ENCODE assay signal across 1 cellular context in genomic region chrX:31209005-31209612, GRCh38.
TF ChIP-seq lines count a peak whose summit lies in the region.

No MANE protein-coding gene starts in this region.

TF ChIP-seq in WTC11, 78 proteins besides CTCF, POLR2A, EP300 and RAD21 (continued from another document):
- TF ChIP-seq PRDM15 (CRISPR knock-in tag; IDR thresholded peaks at IDR 0.05) (no peak), USF1 (CRISPR knock-in tag; IDR thresholded peaks at IDR 0.05) (no peak)
